Comparison of ENCODE assay signal across 9 cellular contexts in the genomic region with DNA sequence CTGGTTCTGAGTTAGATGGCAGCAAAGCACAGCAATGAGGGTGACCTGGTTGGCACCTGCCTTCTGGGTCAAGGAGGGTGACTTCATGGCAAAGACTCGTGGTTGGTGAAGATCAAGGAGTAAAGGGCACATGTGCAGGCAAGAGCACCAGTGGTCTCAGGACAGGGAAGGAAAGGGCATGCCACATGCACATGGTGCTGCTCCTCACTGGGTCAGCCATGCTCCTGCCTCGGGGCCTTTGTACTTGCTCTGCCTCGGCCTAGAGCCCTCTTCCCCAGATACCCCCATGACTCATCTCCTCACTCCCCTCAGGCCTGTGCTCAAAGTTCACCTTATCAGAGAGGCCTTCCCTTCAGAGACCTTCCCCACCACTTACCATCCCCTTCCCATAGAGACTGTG.
"Had no signal": no experiment of that assay in that cellular context is flagged by ENCODE, and none has a peak within 500 bp of the region (broad histone marks: within the 10 kb centered on the region; RNA-seq: fewer than 3 reads in every experiment).

No MANE protein-coding gene starts in this region.

- H3K4me3 ChIP-seq: GM23248 had no signal

- H2AFZ ChIP-seq: GM23248 had no signal

- H3K27ac Mint-ChIP-seq: HFFc6 had no signal

- DNase-seq: GM23248, GOT3, H7, HCEC 1CT, HFFc6, IMR-90, KBM-7 had no signal

- H3K27ac ChIP-seq: GM23248, HL-60, KMS-11 had no signal

- H3K4me3 Mint-ChIP-seq: HFFc6 had no signal

- H3K9ac ChIP-seq: GM23248, KMS-11 had no signal

- H3K4me2 ChIP-seq: KMS-11 had no signal
